Comparison of ENCODE assay signal across 1 cellular context in genomic region chr11:131246589-131247164, GRCh38.
TF ChIP-seq lines count a peak whose summit lies in the region.

No MANE protein-coding gene starts in this region.

TF ChIP-seq in SK-N-SH, 30 proteins besides CTCF, POLR2A, EP300 and RAD21 (continued from another document):
- TF ChIP-seq, protein P1, sequence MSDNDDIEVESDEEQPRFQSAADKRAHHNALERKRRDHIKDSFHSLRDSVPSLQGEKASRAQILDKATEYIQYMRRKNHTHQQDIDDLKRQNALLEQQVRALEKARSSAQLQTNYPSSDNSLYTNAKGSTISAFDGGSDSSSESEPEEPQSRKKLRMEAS (IDR thresholded peaks at IDR 0.05; ENCODE audit: low read depth): no peak
- TF ChIP-seq EZH2phosphoT487 (IDR thresholded peaks at IDR 0.05; ENCODE audit: borderline replicate concordance, low read depth): no peak
- TF ChIP-seq TAF1 (IDR thresholded peaks at IDR 0.05; ENCODE audit: borderline replicate concordance, low read depth, low read length): no peak
- TF ChIP-seq FOXJ3 (CRISPR knock-in tag; IDR thresholded peaks at IDR 0.05): no peak
- TF ChIP-seq TEAD4 (IDR thresholded peaks at IDR 0.05; ENCODE audit: borderline replicate concordance, insufficient read depth): no peak
- no peak for TF ChIP-seq YY1 (IDR thresholded peaks at IDR 0.05; ENCODE audit: low read depth)
- TF ChIP-seq REST (IDR thresholded peaks at IDR 0.05; ENCODE audit: low read depth, low read length): no peak
- TF ChIP-seq TCF12 (IDR thresholded peaks at IDR 0.05): no peak
